ENCODE assay signal across 14 cellular contexts in genomic region chr7:139871276-139871675, GRCh38.
A peak's percentile ranks its signal among the peaks of the same experiment; 100 is the strongest.
DNase-seq lines count a peak whose midpoint lies in the region; ATAC-seq and TF ChIP-seq lines count a peak whose summit lies in the region.
"Had no signal": no experiment of that assay in that cellular context is flagged by ENCODE, and none has a peak within 500 bp of the region (broad histone marks: within the 10 kb centered on the region; RNA-seq: fewer than 3 reads in every experiment).

No MANE protein-coding gene starts in this region.

- TF ChIP-seq CTCF in WERI-Rb-1 (IDR thresholded peaks at IDR 0.05; ENCODE audit: low read depth, low read length): no peak
- TF ChIP-seq CTCF in retinal pigment epithelial cell (conservative IDR thresholded peaks at IDR 0.05; ENCODE audit: low read depth, low read length): no peak

- H3K4me3 ChIP-seq in WERI-Rb-1 (ENCODE audit: low read depth, low read length) (peak overlapping the region; percentile 4), retinal pigment epithelial cell (ENCODE audit: low read length) (no peak overlapping the region)
- H3K4me3 ChIP-seq: gastrocnemius medialis, Peyer's patch had no signal

- no peak for ATAC-seq in GM21526 (IDR thresholded peaks at IDR 0.05; ENCODE audit: low FRiP score, unreplicated experiment)
- ATAC-seq in HG02763 (IDR thresholded peaks at IDR 0.05; ENCODE audit: unreplicated experiment): no peak
- ATAC-seq: gastrocnemius medialis had no signal

- peaks cover 2% of the 10 kb centered on the region for H3K9me3 ChIP-seq in WERI-Rb-1 (ENCODE audit: severe bottlenecking)
- H3K9me3 ChIP-seq: gastrocnemius medialis, Peyer's patch had no signal

- H3K36me3 ChIP-seq in WERI-Rb-1: no peaks in the 10 kb centered on the region
- H3K36me3 ChIP-seq: gastrocnemius medialis, Peyer's patch had no signal

- H3K27me3 ChIP-seq in WERI-Rb-1 (ENCODE audit: insufficient read depth, low read depth, severe bottlenecking): no peaks in the 10 kb centered on the region
- H3K27me3 ChIP-seq: gastrocnemius medialis, Peyer's patch had no signal

- DNase-seq in EL (peak; percentile 29), WERI-Rb-1 (no peak), fibroblast of peridontal ligament (ENCODE audit: extremely low read depth) (peak; percentile 66), retinal pigment epithelial cell (ENCODE audit: low read depth) (peak; percentile 79), germinal center (ENCODE audit: low spot score) (no peak), NCI-H226 (no peak)
- DNase-seq: activated CD8-positive, alpha-beta memory T cell treated with anti-CD3 and anti-CD28 coated beads, Interleukin-2, amount 50 U/mL, for 48 hours; activated naive CD8-positive, alpha-beta T cell treated with anti-CD3 and anti-CD28 coated beads, Interleukin-2, amount 10 ng/mL, durations not matched to agents 7 days and 5 days; CD4-positive, CD25-positive, alpha-beta regulatory T cell; gastrocnemius medialis; NCI-H1436; Peyer's patch had no signal

- H3K27ac ChIP-seq in WERI-Rb-1: peak overlapping the region; percentile 84
- H3K27ac ChIP-seq: gastrocnemius medialis had no signal

Comparison
In these comparisons a context has a peak if more than half of its experiments do, and no peak if none do; other contexts are left out.
1. DNase-seq: peak in EL (single experiment), fibroblast of peridontal ligament (single experiment) and retinal pigment epithelial cell (single experiment); none in WERI-Rb-1 (single experiment), germinal center (single experiment) and NCI-H226 (single experiment).